In genomic region chr9:98259791-98260190, GRCh38 we compare ENCODE assay signal across 25 cellular contexts. TPM values are rescaled to one million over a fixed set of nuclear protein-coding genes. Genes with fewer than 3 reads are reported as not detected.
DNase-seq lines count a peak whose midpoint lies in the region; ATAC-seq and TF ChIP-seq lines count a peak whose summit lies in the region.
"Had no signal": no experiment of that assay in that cellular context is flagged by ENCODE, and none has a peak within 500 bp of the region (broad histone marks: within the 10 kb centered on the region; RNA-seq: fewer than 3 reads in every experiment).

No MANE protein-coding gene starts in this region.

- H3K4me1 ChIP-seq in GM23248 (ENCODE audit: insufficient read depth), result no peaks in the 10 kb centered on the region; the same call in 1 of the 2 replicates
- H3K4me1 ChIP-seq in Loucy (ENCODE audit: insufficient read depth, low read length, poor library complexity, severe bottlenecking), result peaks cover 4% of the 10 kb centered on the region

- in situ Hi-C loops in GM23248 (cut with MboI), result no loop called here

- H3K9me3 ChIP-seq in GM23248 (ENCODE audit: low read depth) (no peaks in the 10 kb centered on the region), Loucy (ENCODE audit: insufficient read depth, low read depth, low read length) (no peaks in the 10 kb centered on the region)
- H3K9me3 ChIP-seq: MG63, Peyer's patch, SK-N-SH had no signal

- H3K9me3 Mint-ChIP-seq in chondrocyte (ENCODE audit: low read depth), result no peaks in the 10 kb centered on the region
- H3K9me3 Mint-ChIP-seq: GM23338 had no signal

- WGBS in GM23248 (ENCODE audit: low coverage in 1 of 2, low lambda C conversion rate in 2 of 2, missing lambda C conversion rate in 2 of 2), 2 experiments, result 77 to 88% methylated on average over 3 of the region's 3 CpGs

- H3F3A ChIP-seq in GM23248 (ENCODE audit: insufficient read depth), result peaks cover 3% of the 10 kb centered on the region
- no peaks in the 10 kb centered on the region for H3F3A ChIP-seq in Loucy (ENCODE audit: low read depth)

- H3K27me3 ChIP-seq in GM23248 (replicated peaks; ENCODE audit: insufficient read depth), result no peaks in the 10 kb centered on the region
- no peaks in the 10 kb centered on the region for H3K27me3 ChIP-seq in Loucy (ENCODE audit: insufficient read depth, low read length, poor library complexity, severe bottlenecking)
- H3K27me3 ChIP-seq: MG63, Peyer's patch had no signal

- H3K27ac ChIP-seq in GM23248, result no peak overlapping the region
- H3K27ac ChIP-seq: Peyer's patch had no signal

- H3K79me2 ChIP-seq in GM23248 (ENCODE audit: insufficient read depth) (peaks cover 19% of the 10 kb centered on the region), Loucy (ENCODE audit: insufficient read depth, low read length) (no peaks in the 10 kb centered on the region)

- no peaks in the 10 kb centered on the region for H3K9me2 ChIP-seq in GM23248 (ENCODE audit: insufficient read depth)
- H3K9me2 ChIP-seq in Loucy (replicated peaks; ENCODE audit: low read depth, low read length), result no peaks in the 10 kb centered on the region
- H3K9me2 ChIP-seq: SK-N-SH had no signal

- ATAC-seq in GM18505 (IDR thresholded peaks at IDR 0.05; ENCODE audit: unreplicated experiment) (no peak), GM21619 (IDR thresholded peaks at IDR 0.05; ENCODE audit: unreplicated experiment) (no peak), SK-N-SH treated with all-trans-retinoic acid at 6 μM for 48 hours (no peak)
- ATAC-seq: GM23338 had no signal

- peaks cover 24% of the 10 kb centered on the region for H3K4me1 Mint-ChIP-seq in chondrocyte (ENCODE audit: low read depth)

- H3K27ac Mint-ChIP-seq in chondrocyte (ENCODE audit: unreplicated experiment), result no peak overlapping the region
- H3K27ac Mint-ChIP-seq: B cell, GM23338 had no signal

- H4K20me1 ChIP-seq in GM23248 (ENCODE audit: insufficient read depth), result no peaks in the 10 kb centered on the region
- H4K20me1 ChIP-seq in Loucy (ENCODE audit: insufficient read depth, low read length, poor library complexity, severe bottlenecking), result no peaks in the 10 kb centered on the region

- no peak for TF ChIP-seq POLR2A in GM18505 (IDR thresholded peaks at IDR 0.05; ENCODE audit: borderline replicate concordance, extremely low read depth, insufficient read depth, insufficient read length)

- H3K4me3 Mint-ChIP-seq in chondrocyte (ENCODE audit: unreplicated experiment), result no peak overlapping the region
- H3K4me3 Mint-ChIP-seq: B cell, GM23338 had no signal

- H3K4me3 ChIP-seq in GM23248, result no peak overlapping the region
- no peak overlapping the region for H3K4me3 ChIP-seq in Loucy (ENCODE audit: low read length, poor library complexity, severe bottlenecking)
- H3K4me3 ChIP-seq: GM23338, MG63, Peyer's patch had no signal

- TF ChIP-seq CTCF in Loucy (conservative IDR thresholded peaks at IDR 0.05; ENCODE audit: low read length), result 0 out of 2 replicates have a peak, but pooled peaks have one; percentile 21
- peak; percentile 49 for TF ChIP-seq CTCF in chondrocyte (IDR thresholded peaks at IDR 0.05)

- no peak overlapping the region for H3K9ac ChIP-seq in GM23248
- no peak overlapping the region for H3K9ac ChIP-seq in Loucy (ENCODE audit: low read depth, low read length, poor library complexity, severe bottlenecking)
- H3K9ac ChIP-seq: SK-N-SH had no signal

- 0 out of 2 replicates have a peak overlapping the region, but pooled peaks have one; percentile 19 for H2AFZ ChIP-seq in GM23248
- H2AFZ ChIP-seq in Loucy (ENCODE audit: low read length), result no peak overlapping the region

- DNase-seq in GM23248, result no peak
- DNase-seq in chondrocyte (ENCODE audit: low spot score), result no peak
- no peak for DNase-seq in DMS 273 (lab: John Stamatoyannopoulos, UW; ENCODE audit: unreplicated experiment)
- DNase-seq: Calu3; DMS153; HCEC 1CT; KBM-7; MG63; NCI-H1105 treated with DMSO at 0.1 percent for 48 hours; NCI-H146; NCI-H1930; NCI-H2107; NCI-H446 treated with DMSO at 0.1 percent for 48 hours; NCI-H526; NCI-H82; NK-92 treated with Interleukin-12 subunit alpha and Interleukin-12 subunit beta, amount 100 ng/mL, for 24 hours; Peyer's patch; SK-N-SH; T-helper 2 cell had no signal

- no peak overlapping the region for H3K4me2 ChIP-seq in GM23248 (ENCODE audit: unreplicated experiment)
- H3K4me2 ChIP-seq in Loucy (ENCODE audit: low read depth, low read length, poor library complexity, severe bottlenecking), result no peak overlapping the region
- H3K4me2 ChIP-seq: GM23338, SK-N-SH had no signal

- H3K36me3 ChIP-seq in GM23248 (ENCODE audit: low read depth), result no peaks in the 10 kb centered on the region
- H3K36me3 ChIP-seq in Loucy (ENCODE audit: insufficient read depth, low read length), result no peaks in the 10 kb centered on the region
- H3K36me3 ChIP-seq: MG63, Peyer's patch had no signal

- no peaks in the 10 kb centered on the region for H3K36me3 Mint-ChIP-seq in chondrocyte (ENCODE audit: low read depth)

- no peaks in the 10 kb centered on the region for H3K27me3 Mint-ChIP-seq in chondrocyte (ENCODE audit: low read depth)

TF ChIP-seq in SK-N-SH treated with all-trans-retinoic acid at 6 μM for 48 hours, 23 proteins besides CTCF, POLR2A, EP300 and RAD21 (continues in another document):
- TF ChIP-seq ZNF8 (CRISPR knock-in tag; IDR thresholded peaks at IDR 0.05), result no peak
- TF ChIP-seq RARB (CRISPR knock-in tag; IDR thresholded peaks at IDR 0.05), result no peak
- TF ChIP-seq CREB5 (CRISPR knock-in tag; IDR thresholded peaks at IDR 0.05; ENCODE audit: low read depth), result no peak
- TF ChIP-seq POU6F1 (CRISPR knock-in tag; IDR thresholded peaks at IDR 0.05; ENCODE audit: borderline replicate concordance, low read depth), result no peak
- no peak for TF ChIP-seq TSHZ2 (CRISPR knock-in tag; IDR thresholded peaks at IDR 0.05)
- no peak for TF ChIP-seq OSR1 (CRISPR knock-in tag; IDR thresholded peaks at IDR 0.05)
- no peak for TF ChIP-seq BACH2 (CRISPR knock-in tag; IDR thresholded peaks at IDR 0.05; ENCODE audit: borderline replicate concordance)
- no peak for TF ChIP-seq TOX (CRISPR knock-in tag; IDR thresholded peaks at IDR 0.05; ENCODE audit: borderline replicate concordance)
- TF ChIP-seq ISL1 (CRISPR knock-in tag; IDR thresholded peaks at IDR 0.05), result no peak
- TF ChIP-seq CSDC2 (CRISPR knock-in tag; IDR thresholded peaks at IDR 0.05), result no peak
- no peak for TF ChIP-seq ZFP3 (CRISPR knock-in tag; IDR thresholded peaks at IDR 0.05)

RNA-seq across cellular contexts. Expression of gene TBC1D2, which starts 4.3 kb away (rescaled TPM):
- 57.5 and 58.4 TPM in 2 replicates for total RNA-seq in GM23248 (2014; rRNA removed; shearing (Covaris generic))
- 56.2 and 58.9 TPM in 2 replicates for polyA plus RNA-seq in GM23248 (2016; fragmentation: Nextera tagmentation; extraction: Ambion mirVana)
- 24.3 to 30.8 TPM (median 24.5 TPM) in 3 replicates for total RNA-seq in chondrocyte
